17 cellular contexts compared by ENCODE assay signal in genomic region chr6:6766230-6766905, GRCh38.
DNase-seq lines count a peak whose midpoint lies in the region; ATAC-seq, FAIRE-seq and TF ChIP-seq lines count a peak whose summit lies in the region.
"Had no signal": no experiment of that assay in that cellular context is flagged by ENCODE, and none has a peak within 500 bp of the region (broad histone marks: within the 10 kb centered on the region; RNA-seq: fewer than 3 reads in every experiment).

No MANE protein-coding gene starts in this region.

- no peaks in the 10 kb centered on the region for H4K20me1 ChIP-seq in OCI-LY3 (ENCODE audit: insufficient read depth, low read length)
- H4K20me1 ChIP-seq: BLaER1 treated with 17β-estradiol and CSF1 and Interleukin-3, amounts not matched to agents 10 nM and 100 nM had no signal

- H3K4me3 Mint-ChIP-seq in natural killer cell treated with Interleukin-12 subunit alpha and Interleukin-12 subunit beta and Interleukin-15 and Interleukin-18, amount 100 ng/mL, for 72 hours: no peak overlapping the region
- H3K4me3 Mint-ChIP-seq: HFFc6 had no signal

- H3K4me1 ChIP-seq in OCI-LY3 (ENCODE audit: low read length) (peaks cover 8% of the 10 kb centered on the region), kidney (ENCODE audit: control insufficient read depth in 1 of 2, insufficient read depth in 1 of 2, low read depth in 1 of 2, low read length in 2 of 2) (peaks cover 5 to 19% of the 10 kb centered on the region in 2 donors), psoas muscle (peaks cover 25% of the 10 kb centered on the region)

- intact Hi-C loops in kidney (cut with DNase I) (no loop called here), psoas muscle (cut with DNase I) (loop anchor here in 1 of 2 donors (5.0 kb wide), 1 partner anchor 41 kb away; no protein-coding TSS in a partner anchor)

- H3K36me3 ChIP-seq in OCI-LY3 (replicated peaks; ENCODE audit: low read depth, low read length) (no peaks in the 10 kb centered on the region), kidney (ENCODE audit: control insufficient read depth in 1 of 2, insufficient read depth in 2 of 2, low read length in 2 of 2) (no peaks in the 10 kb centered on the region), psoas muscle (ENCODE audit: insufficient read depth in 1 of 2, low read depth in 1 of 2) (no peaks in the 10 kb centered on the region)
- H3K36me3 ChIP-seq: BLaER1 treated with 17β-estradiol and CSF1 and Interleukin-3, amounts not matched to agents 10 nM and 100 nM; MG63 had no signal

- no peaks in the 10 kb centered on the region for H3K36me3 Mint-ChIP-seq in natural killer cell treated with Interleukin-12 subunit alpha and Interleukin-12 subunit beta and Interleukin-15 and Interleukin-18, amount 100 ng/mL, for 72 hours

- H3K4me2 ChIP-seq in OCI-LY3 (ENCODE audit: low read length): 0 out of 2 replicates have a peak overlapping the region, but pooled peaks have one; percentile 9
- H3K4me2 ChIP-seq: BLaER1 treated with 17β-estradiol and CSF1 and Interleukin-3, amounts not matched to agents 10 nM and 100 nM had no signal

- no peak overlapping the region for H2AFZ ChIP-seq in OCI-LY3 (ENCODE audit: low read depth, low read length)

- DNase-seq in DMS 273 treated with DMSO at 0.1 percent for 48 hours (lab: John Stamatoyannopoulos, UW): peak; percentile 35
- DNase-seq in kidney: no peak
- no peak for DNase-seq in psoas muscle
- DNase-seq in occipital lobe (lab: John Stamatoyannopoulos, UW): no peak
- DNase-seq in natural killer cell treated with Interleukin-12 subunit alpha and Interleukin-12 subunit beta and Interleukin-15 and Interleukin-18, amount 100 ng/mL, for 72 hours (ENCODE audit: low spot score): no peak
- DNase-seq: HFFc6, MG63, NCI-H1092 treated with DMSO at 0.1 percent for 48 hours, NCI-H1694, NCI-H2107, NCI-H2227 treated with DMSO at 0.1 percent for 48 hours, NCI-H524 treated with DMSO at 0.1 percent for 48 hours had no signal

- WGBS in psoas muscle, 3 donors: 27 to 52% (median 31%) methylated on average over 6 of the region's 6 CpGs

- no peaks in the 10 kb centered on the region for H3K9me3 Mint-ChIP-seq in natural killer cell treated with Interleukin-12 subunit alpha and Interleukin-12 subunit beta and Interleukin-15 and Interleukin-18, amount 100 ng/mL, for 72 hours

- TF ChIP-seq CTCF in OCI-LY3 (IDR thresholded peaks at IDR 0.05; ENCODE audit: low read depth, low read length) (no peak), kidney (IDR thresholded peaks at IDR 0.05; ENCODE audit: borderline replicate concordance, extremely low read depth, insufficient read depth) (no peak), psoas muscle (IDR thresholded peaks at IDR 0.05) (no peak)

- H3K27ac ChIP-seq in OCI-LY3 (ENCODE audit: low read length) (no peak overlapping the region), kidney (ENCODE audit: low read depth in 2 of 2, low read length in 2 of 2) (peak overlapping the region; percentile 18 to 78), psoas muscle (peak overlapping the region; percentile 74)
- H3K27ac ChIP-seq: BLaER1 treated with 17β-estradiol and CSF1 and Interleukin-3, amounts not matched to agents 10 nM and 100 nM had no signal

- H3K27ac Mint-ChIP-seq in natural killer cell treated with Interleukin-12 subunit alpha and Interleukin-12 subunit beta and Interleukin-15 and Interleukin-18, amount 100 ng/mL, for 72 hours: no peak overlapping the region
- H3K27ac Mint-ChIP-seq: HFFc6 had no signal

- peaks cover 5 to 15% of the 10 kb centered on the region in 2 donors for H3K27me3 Mint-ChIP-seq in natural killer cell treated with Interleukin-12 subunit alpha and Interleukin-12 subunit beta and Interleukin-15 and Interleukin-18, amount 100 ng/mL, for 72 hours

- H3K9ac ChIP-seq in OCI-LY3 (ENCODE audit: low read length) (no peak overlapping the region), kidney (ENCODE audit: low read length in 2 of 2) (no peak overlapping the region)
- H3K9ac ChIP-seq: BLaER1 treated with 17β-estradiol and CSF1 and Interleukin-3, amounts not matched to agents 10 nM and 100 nM had no signal

- H3K4me1 Mint-ChIP-seq in natural killer cell treated with Interleukin-12 subunit alpha and Interleukin-12 subunit beta and Interleukin-15 and Interleukin-18, amount 100 ng/mL, for 72 hours (ENCODE audit: low read depth in 2 of 2): no peaks in the 10 kb centered on the region

- ATAC-seq in psoas muscle (peak; percentile 80 to 89 (median 83)), GM21825 (IDR thresholded peaks at IDR 0.05; ENCODE audit: unreplicated experiment) (no peak), HG02870 (IDR thresholded peaks at IDR 0.05; ENCODE audit: unreplicated experiment) (no peak)
- ATAC-seq in natural killer cell treated with Interleukin-12 subunit alpha and Interleukin-12 subunit beta and Interleukin-15 and Interleukin-18, amount 100 ng/mL, for 72 hours: no peak

- FAIRE-seq in kidney (lab: Jason Lieb, UNC): peak; percentile 76
- FAIRE-seq: H54 had no signal

- H3K4me3 ChIP-seq in OCI-LY3 (ENCODE audit: low read length) (no peak overlapping the region), kidney (ENCODE audit: low read length in 2 of 2) (no peak overlapping the region), psoas muscle (peak overlapping the region; percentile 33)
- H3K4me3 ChIP-seq: BLaER1 treated with 17β-estradiol and CSF1 and Interleukin-3, amounts not matched to agents 10 nM and 100 nM; MG63 had no signal

- no peaks in the 10 kb centered on the region for H3K79me2 ChIP-seq in OCI-LY3 (ENCODE audit: low read length)

- H3K27me3 ChIP-seq in OCI-LY3 (ENCODE audit: low read depth, low read length) (peaks cover 4% of the 10 kb centered on the region; the same call in 1 of the 2 replicates), psoas muscle (ENCODE audit: insufficient read depth in 3 of 3, low read length in 2 of 3) (no peaks in the 10 kb centered on the region)
- H3K27me3 ChIP-seq: BLaER1 treated with 17β-estradiol and CSF1 and Interleukin-3, amounts not matched to agents 10 nM and 100 nM had no signal

- no peaks in the 10 kb centered on the region for H3K9me3 ChIP-seq in OCI-LY3 (ENCODE audit: insufficient read depth, low read length)
- H3K9me3 ChIP-seq in kidney (ENCODE audit: control insufficient read depth in 1 of 2, low read length in 2 of 2): no peaks in the 10 kb centered on the region
- H3K9me3 ChIP-seq in psoas muscle: no peaks in the 10 kb centered on the region

Comparison
In these comparisons a context has a peak if more than half of its experiments do, and no peak if none do; other contexts are left out.
1. ATAC-seq: peak in psoas muscle (4 of 4); none in GM21825 (single experiment), natural killer cell treated with Interleukin-12 subunit alpha and Interleukin-12 subunit beta and Interleukin-15 and Interleukin-18, amount 100 ng/mL, for 72 hours (0 of 2) and HG02870 (single experiment).